Comparison of ENCODE assay signal across 14 cellular contexts in the genomic region with DNA sequence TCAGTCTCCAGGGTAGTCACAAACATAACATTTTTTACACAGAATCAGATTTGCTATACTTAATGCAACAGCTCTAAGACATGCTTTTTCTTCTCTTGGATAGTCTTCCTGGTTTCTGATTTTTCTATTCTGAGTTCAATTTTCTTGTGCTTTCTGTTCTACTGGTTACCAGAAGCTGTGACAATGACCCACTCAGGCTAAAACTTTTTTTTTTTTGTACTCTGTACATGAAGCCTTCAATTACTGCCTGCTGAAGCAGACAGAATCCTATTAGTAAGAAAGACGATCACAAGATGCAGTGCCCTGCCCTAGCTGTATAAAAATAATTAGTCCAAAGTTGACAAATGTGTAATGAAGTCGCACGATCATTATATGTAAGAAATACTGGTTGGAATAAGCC.
A peak's percentile ranks its signal among the peaks of the same experiment; 100 is the strongest.
DNase-seq lines count a peak whose midpoint lies in the region; ATAC-seq and TF ChIP-seq lines count a peak whose summit lies in the region.
"Had no signal": no experiment of that assay in that cellular context is flagged by ENCODE, and none has a peak within 500 bp of the region (broad histone marks: within the 10 kb centered on the region; RNA-seq: fewer than 3 reads in every experiment).

No MANE protein-coding gene starts in this region.

- no peak overlapping the region for H3K4me3 Mint-ChIP-seq in neural progenitor cell
- H3K4me3 Mint-ChIP-seq: CD14-positive monocyte; CD8-positive, alpha-beta T cell had no signal

- H3K36me3 Mint-ChIP-seq in neural progenitor cell = peaks cover 3% of the 10 kb centered on the region

- H3K27ac ChIP-seq in angular gyrus (ENCODE audit: low read depth, low read length) (peak overlapping the region; percentile 76), neural progenitor cell (no peak overlapping the region), temporal lobe (ENCODE audit: low read depth, low read length) (peak overlapping the region; percentile 79), aorta (ENCODE audit: low read depth in 1 of 2, low read length in 2 of 2) (no peak overlapping the region), right cardiac atrium (ENCODE audit: low read length) (no peak overlapping the region)
- H3K27ac ChIP-seq: 22Rv1 had no signal

- H3K27ac Mint-ChIP-seq in neural progenitor cell = no peak overlapping the region
- H3K27ac Mint-ChIP-seq: CD14-positive monocyte; CD8-positive, alpha-beta T cell had no signal

- H3K9ac ChIP-seq in neural progenitor cell = no peak overlapping the region

- no peak for TF ChIP-seq CTCF in neural progenitor cell (IDR thresholded peaks at IDR 0.05)

- H3K4me1 ChIP-seq in neural progenitor cell = peaks cover 56% of the 10 kb centered on the region
- H3K4me1 ChIP-seq in aorta (ENCODE audit: control insufficient read depth in 1 of 2, insufficient read depth in 2 of 2, low read length in 2 of 2) = peaks cover 0 to 5% of the 10 kb centered on the region in 2 donors
- peaks cover 3% of the 10 kb centered on the region for H3K4me1 ChIP-seq in right cardiac atrium (ENCODE audit: control insufficient read depth, insufficient read depth, low read length)
- H3K4me1 ChIP-seq: Caco-2 had no signal

- peaks cover 46% of the 10 kb centered on the region for H3F3A ChIP-seq in neural progenitor cell (ENCODE audit: low read depth)

- H3K9me3 Mint-ChIP-seq in neural progenitor cell = peaks cover 3% of the 10 kb centered on the region
- H3K9me3 Mint-ChIP-seq: CD14-positive monocyte; CD8-positive, alpha-beta T cell had no signal

- DNase-seq in NCI-H1417 (lab: John Stamatoyannopoulos, UW) (peak in 2 of 3 experiments; percentile 6 to 44), NCI-H1417 treated with DMSO at 0.1 percent for 48 hours (lab: John Stamatoyannopoulos, UW) (no peak), neural progenitor cell (ENCODE audit: low spot score) (no peak), aorta (no peak), right cardiac atrium (no peak), NCI-H2227 treated with DMSO at 0.1 percent for 48 hours (lab: John Stamatoyannopoulos, UW) (no peak)
- DNase-seq: Caco-2; CD8-positive, alpha-beta T cell; DMS53; HCEC 1CT had no signal

- no peak for ATAC-seq in aorta (ENCODE audit: low FRiP score)
- no peak for ATAC-seq in right cardiac atrium
- ATAC-seq: CD8-positive, alpha-beta T cell had no signal

- intact Hi-C loops in aorta (cut with DNase I) = loop anchor here in 1 of 2 donors (10.0 kb wide), 2 partner anchors 142 to 362 kb away; no protein-coding TSS in a partner anchor
- intact Hi-C loops in right cardiac atrium (cut with DNase I) = loop anchor here in 1 of 4 donors (10.0 kb wide), 1 partner anchor 362 kb away; no protein-coding TSS in a partner anchor

- 94% methylated on average over 3 of the region's 3 CpGs for WGBS in aorta, 2 donors
- 96% methylated on average over 3 of the region's 3 CpGs for WGBS in right cardiac atrium

- H3K4me2 ChIP-seq in neural progenitor cell = peak overlapping the region; percentile 2

- peaks cover 6% of the 10 kb centered on the region for H3K27me3 Mint-ChIP-seq in neural progenitor cell (ENCODE audit: insufficient read depth, low read depth)

- no peak overlapping the region for H2AFZ ChIP-seq in neural progenitor cell (replicated peaks)

- peaks cover 25% of the 10 kb centered on the region for H4K20me1 ChIP-seq in neural progenitor cell (ENCODE audit: low read depth)

- H3K27me3 ChIP-seq in neural progenitor cell (no peaks in the 10 kb centered on the region), aorta (ENCODE audit: control insufficient read depth in 1 of 2, insufficient read depth in 2 of 2, low read length in 1 of 2) (no peaks in the 10 kb centered on the region), right cardiac atrium (ENCODE audit: control insufficient read depth, insufficient read depth) (no peaks in the 10 kb centered on the region)

- H3K79me2 ChIP-seq in neural progenitor cell (ENCODE audit: low read depth) = no peaks in the 10 kb centered on the region

- H3K36me3 ChIP-seq in neural progenitor cell = peaks cover 3% of the 10 kb centered on the region
- peaks cover 0 to 2% of the 10 kb centered on the region in 2 donors for H3K36me3 ChIP-seq in aorta (ENCODE audit: control insufficient read depth in 1 of 2, insufficient read depth in 2 of 2, low read length in 1 of 2)

- H3K4me3 ChIP-seq in neural progenitor cell (no peak overlapping the region), aorta (ENCODE audit: low read length in 2 of 2) (no peak overlapping the region), right cardiac atrium (ENCODE audit: low read length) (no peak overlapping the region)

- H3K9me3 ChIP-seq in neural progenitor cell (ENCODE audit: low read depth) (no peaks in the 10 kb centered on the region), aorta (ENCODE audit: control insufficient read depth, low read length) (no peaks in the 10 kb centered on the region), right cardiac atrium (ENCODE audit: control insufficient read depth, low read length) (no peaks in the 10 kb centered on the region)
- H3K9me3 ChIP-seq: Caco-2 had no signal

- H3K4me1 Mint-ChIP-seq in neural progenitor cell = peaks cover 45% of the 10 kb centered on the region

Comparison
In these comparisons a context has a peak if more than half of its experiments do, and no peak if none do; other contexts are left out.
1. DNase-seq: peak in NCI-H1417 (2 of 3); none in NCI-H1417 treated with DMSO at 0.1 percent for 48 hours (single experiment), neural progenitor cell (single experiment), aorta (0 of 2), right cardiac atrium (0 of 3) and NCI-H2227 treated with DMSO at 0.1 percent for 48 hours (single experiment).
2. H3K27ac ChIP-seq: peak in angular gyrus (single experiment) and temporal lobe (single experiment); none in neural progenitor cell (single experiment), aorta (0 of 2) and right cardiac atrium (single experiment).